ENCODE assay signal across 26 cellular contexts in the genomic region with DNA sequence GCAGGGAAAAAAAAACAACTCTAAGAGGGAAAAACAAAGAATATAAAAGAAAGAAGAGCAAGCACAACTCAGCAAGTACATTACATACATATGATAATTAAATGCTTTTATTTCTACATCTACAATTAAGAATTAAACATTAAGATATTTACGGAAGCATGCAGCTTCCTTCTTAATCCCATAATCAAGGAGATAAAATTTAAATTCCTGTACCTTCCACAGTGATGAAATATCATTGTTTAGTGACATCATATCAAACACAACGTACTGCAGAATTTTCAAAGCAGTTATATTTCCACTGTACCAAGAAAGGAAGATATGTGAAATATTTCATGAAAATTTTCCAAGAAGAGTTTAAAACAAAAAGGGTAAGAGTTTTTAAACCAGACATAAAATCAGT. TPM values are rescaled to one million over a fixed set of nuclear protein-coding genes. Genes with fewer than 3 reads are reported as not detected.
DNase-seq lines count a peak whose midpoint lies in the region; ATAC-seq, FAIRE-seq and TF ChIP-seq lines count a peak whose summit lies in the region.
"Had no signal": no experiment of that assay in that cellular context is flagged by ENCODE, and none has a peak within 500 bp of the region (broad histone marks: within the 10 kb centered on the region; RNA-seq: fewer than 3 reads in every experiment).

No MANE protein-coding gene starts in this region.

- no TSS peak for BruUV-seq in K562 (replicated peaks; lab: Mats Ljungman, UMichigan)

- intact Hi-C loops in K562 (cut with micrococcal nuclease) = no loop called here

- H3K79me2 ChIP-seq in GM23338 (replicated peaks; ENCODE audit: insufficient read depth) (peaks cover 100% of the 10 kb centered on the region), K562 (ENCODE audit: control insufficient read depth, insufficient read depth, low read length) (peaks cover 99% of the 10 kb centered on the region)

- no peaks in the 10 kb centered on the region for H3K9me2 ChIP-seq in GM23338 (ENCODE audit: insufficient read depth)

- TF ChIP-seq EP300 in A549 (IDR thresholded peaks at IDR 0.05) (no peak), K562 (IDR thresholded peaks at IDR 0.05; ENCODE audit: low read length) (no peak)

- in situ Hi-C loops in K562 (cut with MboI) = no loop called here

- H4K20me1 ChIP-seq in GM23338 (replicated peaks; ENCODE audit: insufficient read depth) = peaks cover 92% of the 10 kb centered on the region
- peaks cover 18% of the 10 kb centered on the region for H4K20me1 ChIP-seq in K562 (replicated peaks; ENCODE audit: control insufficient read depth, insufficient read depth, low read length)

- H3K36me3 Mint-ChIP-seq in GM23338 (ENCODE audit: low read depth) = peaks cover 43% of the 10 kb centered on the region
- peaks cover 29% of the 10 kb centered on the region for H3K36me3 Mint-ChIP-seq in natural killer cell treated with Interleukin-12 subunit alpha and Interleukin-12 subunit beta and Interleukin-15 and Interleukin-18, amount 100 ng/mL, for 72 hours

- peak overlapping the region; percentile 66 for H3K4me2 ChIP-seq in A549
- H3K4me2 ChIP-seq in GM23338 = 0 out of 2 replicates have a peak overlapping the region, but pooled peaks have one; percentile 13
- no peak overlapping the region for H3K4me2 ChIP-seq in K562 (ENCODE audit: insufficient read depth, low read length)

- H3K9me3 ChIP-seq in A549 (no peaks in the 10 kb centered on the region), K562 (replicated peaks; ENCODE audit: control insufficient read depth, insufficient read depth, low read depth, low read length) (no peaks in the 10 kb centered on the region), BE2C (no peaks in the 10 kb centered on the region)
- H3K9me3 ChIP-seq: uterus had no signal

- ATAC-seq in A549 = no peak
- ATAC-seq in GM23338 = no peak
- no peak for ATAC-seq in K562
- no peak for ATAC-seq in natural killer cell treated with Interleukin-12 subunit alpha and Interleukin-12 subunit beta and Interleukin-15 and Interleukin-18, amount 100 ng/mL, for 72 hours
- ATAC-seq in HG03039 (IDR thresholded peaks at IDR 0.05; ENCODE audit: unreplicated experiment) = no peak
- ATAC-seq in HG03045 (IDR thresholded peaks at IDR 0.05; ENCODE audit: unreplicated experiment) = no peak
- ATAC-seq: stimulated activated effector memory CD8-positive, alpha-beta T cell treated with anti-CD3 and anti-CD28 coated beads, Interleukin-12 subunit alpha, Interleukin-12 subunit beta, amount 100 ng/mL, for 72 hours had no signal

- 69% methylated on average over 2 of the region's 2 CpGs for WGBS in A549 (ENCODE audit: missing lambda C conversion rate)
- WGBS in K562 (ENCODE audit: insufficient coverage, low coverage, missing lambda C conversion rate) = 81% methylated on average over 2 of the region's 2 CpGs

- H3K27ac ChIP-seq in A549 (peak overlapping the region in 1 of 2 experiments; percentile 47; a peak in 2 of 6 replicates), GM23338 (ENCODE audit: low read depth) (0 out of 2 replicates have a peak overlapping the region, but pooled peaks have one; percentile 0), K562 (ENCODE audit: extremely low read depth, low read depth, low read length) (no peak overlapping the region)
- H3K27ac ChIP-seq: uterus had no signal

- no peak for TF ChIP-seq POLR2A in A549 (IDR thresholded peaks at IDR 0.05; ENCODE audit: low read length)
- no peak for TF ChIP-seq POLR2A in K562 (conservative IDR thresholded peaks at IDR 0.05)

- H2AFZ ChIP-seq in GM23338 (no peak overlapping the region), K562 (ENCODE audit: low read depth, low read length) (no peak overlapping the region)

- no peaks in the 10 kb centered on the region for H3K9me3 Mint-ChIP-seq in GM23338
- peaks cover 3% of the 10 kb centered on the region for H3K9me3 Mint-ChIP-seq in natural killer cell treated with Interleukin-12 subunit alpha and Interleukin-12 subunit beta and Interleukin-15 and Interleukin-18, amount 100 ng/mL, for 72 hours
- H3K9me3 Mint-ChIP-seq: activated T-helper 1 cell treated with anti-CD3 and anti-CD28 coated beads, Interleukin-12 subunit alpha, Interleukin-12 subunit beta, Interleukin-2, Interleukin-4 antibody, amounts not matched to agents 30 ng/mL and 10 ng/mL and 1 ng/mL, durations not matched to agents 14 hours and 24 hours and 36 hours; CD14-positive monocyte; dendritic cell treated with granulocyte-macrophage colony-stimulating factor and Interleukin-4, amounts not matched to agents 40 ng/mL and 50 ng/mL, for 4 days; stimulated activated effector memory CD8-positive, alpha-beta T cell treated with anti-CD3 and anti-CD28 coated beads, Interleukin-12 subunit alpha, Interleukin-12 subunit beta, amount 100 ng/mL, for 72 hours had no signal

- H3K9me1 ChIP-seq in K562 (ENCODE audit: control insufficient read depth, insufficient read depth, low read length) = peaks cover 6% of the 10 kb centered on the region

- H3K4me3 ChIP-seq in A549 = no peak overlapping the region
- no peak overlapping the region for H3K4me3 ChIP-seq in GM23338
- H3K4me3 ChIP-seq in K562 = no peak overlapping the region
- no peak overlapping the region for H3K4me3 ChIP-seq in BE2C (ENCODE audit: low read depth, low read length)
- H3K4me3 ChIP-seq: uterus had no signal

- H3K4me3 Mint-ChIP-seq in GM23338 = no peak overlapping the region
- H3K4me3 Mint-ChIP-seq in natural killer cell treated with Interleukin-12 subunit alpha and Interleukin-12 subunit beta and Interleukin-15 and Interleukin-18, amount 100 ng/mL, for 72 hours = no peak overlapping the region
- H3K4me3 Mint-ChIP-seq: activated T-helper 1 cell treated with anti-CD3 and anti-CD28 coated beads, Interleukin-12 subunit alpha, Interleukin-12 subunit beta, Interleukin-2, Interleukin-4 antibody, amounts not matched to agents 30 ng/mL and 10 ng/mL and 1 ng/mL, durations not matched to agents 14 hours and 24 hours and 36 hours; CD14-positive monocyte; dendritic cell treated with granulocyte-macrophage colony-stimulating factor and Interleukin-4, amounts not matched to agents 40 ng/mL and 50 ng/mL, for 4 days; stimulated activated effector memory CD8-positive, alpha-beta T cell treated with anti-CD3 and anti-CD28 coated beads, Interleukin-12 subunit alpha, Interleukin-12 subunit beta, amount 100 ng/mL, for 72 hours had no signal

- H3K27me3 ChIP-seq in GM23338 (ENCODE audit: insufficient read depth) = no peaks in the 10 kb centered on the region
- no peaks in the 10 kb centered on the region for H3K27me3 ChIP-seq in K562 (ENCODE audit: control insufficient read depth in 2 of 2, insufficient read depth in 2 of 2, low read length in 2 of 2)
- no peaks in the 10 kb centered on the region for H3K27me3 ChIP-seq in BE2C
- H3K27me3 ChIP-seq: uterus had no signal

- TF ChIP-seq CTCF in A549 (IDR thresholded peaks at IDR 0.05) (no peak), GM23338 (conservative IDR thresholded peaks at IDR 0.05; ENCODE audit: low read depth in 2 of 2) (no peak), K562 (IDR thresholded peaks at IDR 0.05 in 2 of 3, conservative IDR thresholded peaks at IDR 0.05 in 1 of 3; ENCODE audit: insufficient read depth in 2 of 3, low read depth in 1 of 3, low read length in 3 of 3) (no peak), BE2C (IDR thresholded peaks at IDR 0.05; ENCODE audit: low read depth, low read length) (no peak)

- peaks cover 62% of the 10 kb centered on the region for H3K4me1 ChIP-seq in A549
- H3K4me1 ChIP-seq in GM23338 (ENCODE audit: insufficient read depth) = peaks cover 54% of the 10 kb centered on the region
- peaks cover 0 to 3% of the 10 kb centered on the region in 2 experiments; a peak in 2 of 5 replicates for H3K4me1 ChIP-seq in K562 (replicated peaks in 1 of 2; ENCODE audit: control insufficient read depth in 2 of 2, insufficient read depth in 2 of 2, low read length in 2 of 2)
- no peaks in the 10 kb centered on the region; the same call in 1 of the 2 replicates for H3K4me1 ChIP-seq in BE2C

- CTCF ChIA-PET in A549 (lab: Yijun Ruan, JAX) = interaction anchor here (0.9 to 19.7 kb wide), 8 partner anchors 10 to 123 kb away, joined by 3 to 205 read pairs (median 5); partner anchors contain the start of gene KANSL1
- CTCF ChIA-PET in K562 (lab: Yijun Ruan, JAX; ENCODE audit: low intra/inter-chr PET ratio) = no interaction called here

- DNase-seq in A549 (ENCODE audit: low read depth in 1 of 2, low spot score in 1 of 2) = no peak
- no peak for DNase-seq in GM23338 (ENCODE audit: low spot score)
- no peak for DNase-seq in K562 (ENCODE audit: extremely low read depth in 1 of 4, low spot score in 3 of 4)
- no peak for DNase-seq in natural killer cell treated with Interleukin-12 subunit alpha and Interleukin-12 subunit beta and Interleukin-15 and Interleukin-18, amount 100 ng/mL, for 72 hours (ENCODE audit: low spot score)
- no peak for DNase-seq in putamen (ENCODE audit: low spot score)
- no peak for DNase-seq in BE2C
- DNase-seq: activated CD4-positive, alpha-beta T cell treated with anti-CD3 and anti-CD28 coated beads for 4 hours; activated naive CD4-positive, alpha-beta T cell treated with anti-CD3 and anti-CD28 coated beads, Interleukin-2, amount 50 U/mL, for 16 hours; aorta; DMS153; kidney; MV-4-11; NCI-H1694; NCI-H510A; NK-92 treated with Interleukin-12 subunit alpha and Interleukin-12 subunit beta, amount 100 ng/mL, for 24 hours; SHP77 treated with DMSO at 0.1 percent for 48 hours; small intestine; T-helper 1 cell; uterus had no signal

- no peak overlapping the region for H3K9ac ChIP-seq in K562 (ENCODE audit: insufficient read depth in 1 of 2, low read depth in 2 of 2, low read length in 2 of 2)

- H3K36me3 ChIP-seq in GM23338 (ENCODE audit: insufficient read depth) (0 out of 2 replicates have a peak, but pooled peaks cover 9% of the 10 kb centered on the region), K562 (ENCODE audit: control insufficient read depth, insufficient read depth, low read length) (peaks cover 61% of the 10 kb centered on the region), BE2C (peaks cover 59% of the 10 kb centered on the region)
- H3K36me3 ChIP-seq: uterus had no signal

- H3K27ac Mint-ChIP-seq in GM23338 = no peak overlapping the region
- peak overlapping the region; percentile 42 to 84 for H3K27ac Mint-ChIP-seq in natural killer cell treated with Interleukin-12 subunit alpha and Interleukin-12 subunit beta and Interleukin-15 and Interleukin-18, amount 100 ng/mL, for 72 hours
- H3K27ac Mint-ChIP-seq: activated T-helper 1 cell treated with anti-CD3 and anti-CD28 coated beads, Interleukin-12 subunit alpha, Interleukin-12 subunit beta, Interleukin-2, Interleukin-4 antibody, amounts not matched to agents 30 ng/mL and 10 ng/mL and 1 ng/mL, durations not matched to agents 14 hours and 24 hours and 36 hours; dendritic cell treated with granulocyte-macrophage colony-stimulating factor and Interleukin-4, amounts not matched to agents 40 ng/mL and 50 ng/mL, for 4 days had no signal

- H3F3A ChIP-seq in GM23338 (replicated peaks; ENCODE audit: low read depth) = no peaks in the 10 kb centered on the region

- peaks cover 66% of the 10 kb centered on the region for H3K4me1 Mint-ChIP-seq in GM23338
- H3K4me1 Mint-ChIP-seq in natural killer cell treated with Interleukin-12 subunit alpha and Interleukin-12 subunit beta and Interleukin-15 and Interleukin-18, amount 100 ng/mL, for 72 hours (ENCODE audit: low read depth in 2 of 2) = peaks cover 69 to 75% of the 10 kb centered on the region in 2 donors

- no peak for TF ChIP-seq RAD21 in A549 (conservative IDR thresholded peaks at IDR 0.05 in 1 of 2, IDR thresholded peaks at IDR 0.05 in 1 of 2)
- TF ChIP-seq RAD21 in K562 (CRISPR knock-in tag; conservative IDR thresholded peaks at IDR 0.05 in 1 of 2, IDR thresholded peaks at IDR 0.05 in 1 of 2) = no peak

- H3K27me3 Mint-ChIP-seq in GM23338 (ENCODE audit: insufficient read depth, low read depth, poor library complexity) = no peaks in the 10 kb centered on the region
- H3K27me3 Mint-ChIP-seq in natural killer cell treated with Interleukin-12 subunit alpha and Interleukin-12 subunit beta and Interleukin-15 and Interleukin-18, amount 100 ng/mL, for 72 hours = no peaks in the 10 kb centered on the region
- H3K27me3 Mint-ChIP-seq: dendritic cell treated with granulocyte-macrophage colony-stimulating factor and Interleukin-4, amounts not matched to agents 40 ng/mL and 50 ng/mL, for 4 days had no signal

- FAIRE-seq in A549 (lab: Jason Lieb, UNC) = peak; percentile 23
- FAIRE-seq in K562 (lab: Jason Lieb, UNC) = no peak
- FAIRE-seq: HTR-8/SVneo, kidney, small intestine had no signal

- POLR2A ChIA-PET in A549 (lab: Yijun Ruan, JAX) (no interaction called here), K562 (lab: Yijun Ruan, JAX) (interaction anchor here (0.6 to 3.7 kb wide), 9 partner anchors 9 to 1957 kb away, joined by 3 to 14 read pairs (median 4); no protein-coding TSS in a partner anchor)

RNA-seq across cellular contexts. Expression of gene KANSL1, which starts 26.0 kb away (rescaled TPM):
- 27.9 and 52.4 TPM in 2 replicates for polyA plus RNA-seq in A549 (2011; rRNA removed)
- 8.6 and 10.8 TPM in 2 replicates for polyA plus RNA-seq in A549 (2012; cell fraction: cytosol; rRNA removed)
- 28.6 and 58.2 TPM in 2 replicates for polyA plus RNA-seq in A549 (2012; cell fraction: nucleus; rRNA removed)
- polyA plus RNA-seq in A549 (2017; fragmentation: RNase III; extraction: RNeasy Plus Mini Kit Qiagen cat#74134 plus additional on column Dnase treatment) = 21.4 to 26.0 TPM (median 22.6 TPM) in 3 replicates
- polyA minus RNA-seq in A549 (2011; rRNA and poly(A)+ RNA removed) = 164 and 170 TPM in 2 replicates
- 167 and 206 TPM in 2 replicates for total RNA-seq in GM23338 (2014; rRNA removed; shearing (Covaris generic))
- polyA plus RNA-seq in GM23338 (2016; fragmentation: Nextera tagmentation; extraction: Ambion mirVana) = 43.6 and 49.0 TPM in 2 replicates
- total RNA-seq in K562 (2011; cell fraction: chromatin; rRNA removed; ENCODE audit: low replicate concordance) = 361 and 617 TPM in 2 replicates
- 177 and 226 TPM in 2 replicates for total RNA-seq in K562 (2011; cell fraction: nucleolus; rRNA removed)
- 302 and 371 TPM in 2 replicates for total RNA-seq in K562 (2011; cell fraction: nucleoplasm; rRNA removed)
- 30.5 and 34.6 TPM in 2 replicates for total RNA-seq in K562 (2014; rRNA removed)
- 44.4 and 53.2 TPM in 2 replicates for total RNA-seq in K562 (2014; rRNA removed; fragmentation: Illumina TruSeq; extraction: Trizol)
- 43.8 and 44.0 TPM in 2 replicates for total RNA-seq in K562 (2015; rRNA removed; fragmentation: Illumina TruSeq; extraction: Trizol)
- total RNA-seq in K562 (2021) = 49.3 and 55.4 TPM in 2 replicates
- 22.4 and 25.8 TPM in 2 replicates for polyA plus RNA-seq in K562 (2011; rRNA removed)
- polyA plus RNA-seq in K562 (2011; cell fraction: cytosol; rRNA removed) = 10.5 and 22.5 TPM in 2 replicates
- polyA plus RNA-seq in K562 (2011; cell fraction: nucleus; rRNA removed) = 79.8 and 89.1 TPM in 2 replicates
- 17.0 and 24.8 TPM in 2 replicates for polyA plus RNA-seq in K562 (2012)
- polyA plus RNA-seq in K562 (2014; fragmentation: Illumina TruSeq; extraction: Trizol) = 22.9 and 25.5 TPM in 2 replicates
- 1 to 10 TPM; 3.6 to 6.9 TPM for polyA plus RNA-seq in K562 (2014; fragmentation: Nextera tagmentation; extraction: Ambion mirVana)
- 22.0 and 31.8 TPM in 2 replicates for polyA plus RNA-seq in K562 (2014; rRNA removed)
- polyA minus RNA-seq in K562 (2011; rRNA and poly(A)+ RNA removed) = 144 and 185 TPM in 2 replicates
- 47.2 and 57.3 TPM in 2 replicates for polyA minus RNA-seq in K562 (2011; cell fraction: cytosol; rRNA and poly(A)+ RNA removed)
- polyA minus RNA-seq in K562 (2011; cell fraction: nucleus; rRNA and poly(A)+ RNA removed) = 115 and 196 TPM in 2 replicates
- total RNA-seq in natural killer cell treated with Interleukin-12 subunit alpha and Interleukin-12 subunit beta and Interleukin-15 and Interleukin-18, amount 100 ng/mL, for 72 hours = 100 to 1,000 TPM; 127 to 161 TPM
- polyA plus RNA-seq in BE2C (2012; ENCODE audit: insufficient read depth, insufficient read length, low read depth) = 72.2 TPM

Comparison
In these comparisons a context has a peak if more than half of its experiments do, and no peak if none do; other contexts are left out.
1. Of the 35 proteins assayed by ChIP-seq in both K562 and A549: peak only in K562: CEBPB; only in A549: none; in both: none; in neither: 34.